8 cellular contexts compared by ENCODE assay signal in the genomic region with DNA sequence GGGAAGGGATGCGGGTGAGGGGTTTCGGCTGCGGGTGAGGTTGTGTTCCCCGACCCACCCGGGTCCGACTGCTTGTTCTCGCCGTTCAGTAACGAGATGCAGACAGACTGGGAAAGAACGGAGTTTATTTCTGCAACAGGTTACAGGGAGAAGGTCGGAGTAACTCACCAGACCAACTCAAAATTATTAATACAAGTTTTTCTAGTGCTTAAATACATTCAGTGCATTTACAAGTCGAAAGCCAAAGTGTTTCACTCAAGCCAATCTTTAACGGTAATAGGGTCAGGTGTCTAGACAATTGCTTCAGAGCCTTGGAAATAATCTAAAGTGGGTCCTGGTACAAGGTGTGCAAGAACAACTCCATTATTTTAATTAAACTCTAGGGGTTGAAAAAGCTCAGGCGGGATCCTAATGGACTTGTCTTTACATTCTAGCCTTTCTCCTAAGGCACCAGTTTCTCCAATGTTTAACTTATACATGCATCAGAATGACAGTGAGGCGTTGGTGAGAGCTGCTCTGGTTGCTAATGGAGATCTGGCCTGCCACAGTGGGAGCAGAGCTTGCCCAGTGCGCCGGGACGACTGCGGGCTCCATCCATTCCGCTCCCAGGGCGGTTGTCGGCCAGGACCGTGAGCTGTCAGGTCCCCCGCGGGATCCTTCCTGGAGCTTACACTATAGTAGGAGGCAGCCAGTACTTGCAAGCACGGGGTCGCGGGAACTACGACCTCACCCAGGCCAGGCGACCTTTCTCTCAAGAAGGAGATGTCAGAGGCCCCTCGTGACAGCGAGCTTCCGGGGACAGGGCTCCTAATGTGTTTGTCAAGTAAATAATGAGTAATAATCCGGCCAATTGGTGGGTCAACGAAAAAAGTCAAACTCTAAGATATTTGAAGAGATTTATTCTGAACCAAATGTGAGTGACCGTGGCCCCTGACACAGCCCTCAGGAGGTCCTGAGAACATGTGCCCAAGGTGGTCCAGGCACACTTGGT. TPM values are rescaled to one million over a fixed set of nuclear protein-coding genes. Genes with fewer than 3 reads are reported as not detected.
DNase-seq lines count a peak whose midpoint lies in the region; ATAC-seq and TF ChIP-seq lines count a peak whose summit lies in the region.

No MANE protein-coding gene starts in this region.

- H3K36me3 Mint-ChIP-seq in activated CD8-positive, alpha-beta memory T cell treated with anti-CD3 and anti-CD28 coated beads, Interleukin-2, amount 10 ng/mL, durations not matched to agents 7 days and 5 days: peaks cover 11% of the 10 kb centered on the region

- H3K9me3 Mint-ChIP-seq in activated CD8-positive, alpha-beta memory T cell treated with anti-CD3 and anti-CD28 coated beads, Interleukin-2, amount 10 ng/mL, durations not matched to agents 7 days and 5 days (ENCODE audit: low read depth): no peaks in the 10 kb centered on the region

- peaks cover 13% of the 10 kb centered on the region for H3K79me2 ChIP-seq in parathyroid adenoma

- TF ChIP-seq CTCF in parathyroid adenoma (IDR thresholded peaks at IDR 0.05): no peak

- peaks cover 34% of the 10 kb centered on the region for H3K27me3 Mint-ChIP-seq in activated CD8-positive, alpha-beta memory T cell treated with anti-CD3 and anti-CD28 coated beads, Interleukin-2, amount 10 ng/mL, durations not matched to agents 7 days and 5 days

- no peaks in the 10 kb centered on the region for H3K36me3 ChIP-seq in parathyroid adenoma (ENCODE audit: control insufficient read depth, insufficient read depth, low read length)

- H3K9ac ChIP-seq in parathyroid adenoma: peak overlapping the region; percentile 75

- H3K4me1 ChIP-seq in parathyroid adenoma: no peaks in the 10 kb centered on the region

- peak overlapping the region; percentile 91 for H3K4me3 ChIP-seq in parathyroid adenoma (ENCODE audit: low read depth, low read length)

- H3K4me3 Mint-ChIP-seq in activated CD8-positive, alpha-beta memory T cell treated with anti-CD3 and anti-CD28 coated beads, Interleukin-2, amount 10 ng/mL, durations not matched to agents 7 days and 5 days: peak overlapping the region; percentile 100

- CTCF ChIA-PET in activated CD8-positive, alpha-beta memory T cell treated with anti-CD3 and anti-CD28 coated beads, Interleukin-2, amount 10 ng/mL, durations not matched to agents 7 days and 5 days (lab: Charles Lee): interaction anchor here (1.2 to 2.7 kb wide), 4 partner anchors 10 to 303 kb away, joined by 3 to 14 read pairs (median 6); no protein-coding TSS in a partner anchor

- peak overlapping the region; percentile 93 for H3K27ac ChIP-seq in parathyroid adenoma

- peaks cover 35% of the 10 kb centered on the region for H3K4me1 Mint-ChIP-seq in activated CD8-positive, alpha-beta memory T cell treated with anti-CD3 and anti-CD28 coated beads, Interleukin-2, amount 10 ng/mL, durations not matched to agents 7 days and 5 days

- H3K9me3 ChIP-seq in parathyroid adenoma (ENCODE audit: control insufficient read depth, low read length): no peaks in the 10 kb centered on the region

- peak; percentile 19 for ATAC-seq in HG02588 (IDR thresholded peaks at IDR 0.05; ENCODE audit: unreplicated experiment)
- no peak for ATAC-seq in activated CD8-positive, alpha-beta memory T cell treated with anti-CD3 and anti-CD28 coated beads, Interleukin-2, amount 10 ng/mL, durations not matched to agents 7 days and 5 days

- no peaks in the 10 kb centered on the region for H3K27me3 ChIP-seq in parathyroid adenoma (ENCODE audit: control insufficient read depth, insufficient read depth, low read length)

- H3K27ac Mint-ChIP-seq in activated CD8-positive, alpha-beta memory T cell treated with anti-CD3 and anti-CD28 coated beads, Interleukin-2, amount 10 ng/mL, durations not matched to agents 7 days and 5 days: peak overlapping the region; percentile 95

- H3K4me2 ChIP-seq in parathyroid adenoma (ENCODE audit: low read length): peak overlapping the region; percentile 97

- DNase-seq in GM03348 (ENCODE audit: low spot score): peak; percentile 31
- no peak for DNase-seq in activated CD8-positive, alpha-beta memory T cell treated with anti-CD3 and anti-CD28 coated beads, Interleukin-2, amount 10 ng/mL, durations not matched to agents 7 days and 5 days
- peak in 39 of 42 donors; percentile 7 to 59 (median 25) for DNase-seq in head of caudate nucleus
- DNase-seq in stimulated activated naive CD4-positive, alpha-beta T cell treated with Interleukin-2 at 50 U/mL for 16 hours (lab: John Stamatoyannopoulos, UW): no peak
- no peak for DNase-seq in DMS153 treated with DMSO at 0.1 percent for 48 hours (lab: John Stamatoyannopoulos, UW; ENCODE audit: unreplicated experiment)
- DNase-seq in DMS114 treated with DMSO at 0.1 percent for 48 hours (lab: John Stamatoyannopoulos, UW; ENCODE audit: unreplicated experiment): no peak

- intact Hi-C loops in head of caudate nucleus (cut with DNase I): no loop called here

- H2AFZ ChIP-seq in parathyroid adenoma: peak overlapping the region; percentile 96

RNA-seq across cellular contexts. Expression of a gene that starts 0.8 kb away (rescaled TPM):
- total RNA-seq in activated CD8-positive, alpha-beta memory T cell treated with anti-CD3 and anti-CD28 coated beads, Interleukin-2, amount 10 ng/mL, durations not matched to agents 7 days and 5 days: 10 to 100 TPM; 53.6 to 71.1 TPM

RNA-seq across cellular contexts. Expression of a gene that starts 4.1 kb away (rescaled TPM):
- total RNA-seq in activated CD8-positive, alpha-beta memory T cell treated with anti-CD3 and anti-CD28 coated beads, Interleukin-2, amount 10 ng/mL, durations not matched to agents 7 days and 5 days: 1 to 10 TPM; 2.3 to 2.6 TPM

RNA-seq across cellular contexts. Expression of a gene that starts 32.1 kb away (rescaled TPM):
- total RNA-seq in activated CD8-positive, alpha-beta memory T cell treated with anti-CD3 and anti-CD28 coated beads, Interleukin-2, amount 10 ng/mL, durations not matched to agents 7 days and 5 days: under 1 TPM; 0.35 to 0.41 TPM

Comparison
In these comparisons a context has a peak if more than half of its experiments do, and no peak if none do; other contexts are left out.
1. DNase-seq: peak in GM03348 (single experiment) and head of caudate nucleus (39 of 42); none in activated CD8-positive, alpha-beta memory T cell treated with anti-CD3 and anti-CD28 coated beads, Interleukin-2, amount 10 ng/mL, durations not matched to agents 7 days and 5 days (single experiment), stimulated activated naive CD4-positive, alpha-beta T cell treated with Interleukin-2 at 50 U/mL for 16 hours (single experiment), DMS153 treated with DMSO at 0.1 percent for 48 hours (single experiment) and DMS114 treated with DMSO at 0.1 percent for 48 hours (single experiment).